ENCODE assay signal across 22 cellular contexts in genomic region chr16:9302102-9302501, GRCh38.
"Had no signal": no experiment of that assay in that cellular context is flagged by ENCODE, and none has a peak within 500 bp of the region (broad histone marks: within the 10 kb centered on the region; RNA-seq: fewer than 3 reads in every experiment).

No MANE protein-coding gene starts in this region.

- H3K27ac ChIP-seq: SJSA1 had no signal

- ATAC-seq: activated CD4-positive, CD25-positive, alpha-beta regulatory T cell treated with anti-CD3 and anti-CD28 coated beads, Interleukin-2, amount 50 U/mL, for 24 hours; activated CD8-positive, alpha-beta T cell treated with anti-CD3 and anti-CD28 coated beads for 36 hours; activated T-cell treated with anti-CD3 and anti-CD28 coated beads, Interleukin-2, amount 50 U/mL, for 72 hours; PC-3 had no signal

- FAIRE-seq: RCC 7860 had no signal

- H3K36me3 ChIP-seq: SJSA1 had no signal

- H3K9me3 ChIP-seq: SJSA1 had no signal

- H3K27me3 ChIP-seq: SJSA1 had no signal

- H3K4me3 ChIP-seq: SJSA1 had no signal

- H3K4me1 ChIP-seq: SJSA1 had no signal

- DNase-seq: activated CD4-positive, alpha-beta T cell treated with anti-CD3 and anti-CD28 coated beads for 4 hours; activated CD8-positive, alpha-beta memory T cell treated with anti-CD3 and anti-CD28 coated beads, Interleukin-2, amount 50 U/mL, for 4 hours; activated CD8-positive, alpha-beta T cell treated with anti-CD3 and anti-CD28 coated beads for 36 hours; activated naive CD4-positive, alpha-beta T cell treated with anti-CD3 and anti-CD28 coated beads, Interleukin-2, amount 50 U/mL, for 16 hours; activated naive CD8-positive, alpha-beta T cell treated with anti-CD3 and anti-CD28 coated beads, Interleukin-2, amount 10 ng/mL, durations not matched to agents 7 days and 5 days; activated T-cell treated with anti-CD3 and anti-CD28 coated beads, Interleukin-2, amount 50 U/mL, for 72 hours; aorta; KBM-7; NCI-H1092 treated with DMSO at 0.1 percent for 48 hours; NCI-H1417 treated with DMSO at 0.1 percent for 48 hours; NCI-H1694; NCI-H2029; NCI-H2107; NCI-H2171 treated with DMSO at 0.1 percent for 48 hours; NCI-H226; NCI-H510A; NCI-H526 treated with DMSO at 0.1 percent for 48 hours; PC-3; SHP77 had no signal
